ENCODE assay signal across 8 cellular contexts in genomic region chr1:3775498-3776230, GRCh38. TPM values are rescaled to one million over a fixed set of nuclear protein-coding genes. Genes with fewer than 3 reads are reported as not detected.
DNase-seq lines count a peak whose midpoint lies in the region; ATAC-seq and TF ChIP-seq lines count a peak whose summit lies in the region.

No MANE protein-coding gene starts in this region.

- H3K4me1 Mint-ChIP-seq in CD8-positive, alpha-beta T cell (ENCODE audit: low read depth): peaks cover 10% of the 10 kb centered on the region
- peaks cover 10% of the 10 kb centered on the region for H3K4me1 Mint-ChIP-seq in activated T-cell treated with anti-CD3 and anti-CD28 coated beads, Interleukin-2, amount 50 U/mL, for 72 hours (ENCODE audit: low read depth)

- H3K9ac ChIP-seq in NT2/D1 (ENCODE audit: insufficient read length, low read depth): peak overlapping the region; percentile 32

- no peaks in the 10 kb centered on the region for H3K9me3 Mint-ChIP-seq in CD8-positive, alpha-beta T cell
- H3K9me3 Mint-ChIP-seq in activated T-cell treated with anti-CD3 and anti-CD28 coated beads, Interleukin-2, amount 50 U/mL, for 72 hours: no peaks in the 10 kb centered on the region

- H3K36me3 ChIP-seq in CD8-positive, alpha-beta T cell (ENCODE audit: insufficient read depth, low read length): peaks cover 8% of the 10 kb centered on the region
- H3K36me3 ChIP-seq in HEK293 (ENCODE audit: control insufficient read depth in 2 of 2, insufficient read depth in 1 of 2, low read length in 2 of 2) (peaks cover 0 to 28% of the 10 kb centered on the region in 2 experiments; a peak in 2 of 3 replicates), NT2/D1 (ENCODE audit: insufficient read depth, insufficient read length, low read length) (peaks cover 33% of the 10 kb centered on the region)

- H3K36me3 Mint-ChIP-seq in CD8-positive, alpha-beta T cell: peaks cover 19% of the 10 kb centered on the region
- peaks cover 3 to 4% of the 10 kb centered on the region in 2 donors for H3K36me3 Mint-ChIP-seq in activated T-cell treated with anti-CD3 and anti-CD28 coated beads, Interleukin-2, amount 50 U/mL, for 72 hours (ENCODE audit: insufficient read depth in 2 of 2)

- ATAC-seq in CD8-positive, alpha-beta T cell: peak; percentile 26
- peak; percentile 33 to 45 for ATAC-seq in activated T-cell treated with anti-CD3 and anti-CD28 coated beads, Interleukin-2, amount 50 U/mL, for 72 hours (replicated peaks in 1 of 2)
- no peak for ATAC-seq in GM21786 (IDR thresholded peaks at IDR 0.05; ENCODE audit: unreplicated experiment)

- no peak overlapping the region for H3K4me3 Mint-ChIP-seq in CD8-positive, alpha-beta T cell
- no peak overlapping the region for H3K4me3 Mint-ChIP-seq in activated T-cell treated with anti-CD3 and anti-CD28 coated beads, Interleukin-2, amount 50 U/mL, for 72 hours

- CTCF ChIA-PET in CD8-positive, alpha-beta T cell (lab: Charles Lee): interaction anchor here (0.7 to 1.2 kb wide), 4 partner anchors 16 to 29 kb away, joined by 3 to 5 read pairs (median 3); no protein-coding TSS in a partner anchor
- CTCF ChIA-PET in HEK293 (lab: Yijun Ruan, JAX): interaction anchor here (0.6 to 2.0 kb wide), 7 partner anchors 9 to 354 kb away, joined by 3 to 10 read pairs (median 3); no protein-coding TSS in a partner anchor

- no peaks in the 10 kb centered on the region for H3K27me3 Mint-ChIP-seq in CD8-positive, alpha-beta T cell (ENCODE audit: low read depth)
- H3K27me3 Mint-ChIP-seq in activated T-cell treated with anti-CD3 and anti-CD28 coated beads, Interleukin-2, amount 50 U/mL, for 72 hours (ENCODE audit: low read depth): no peaks in the 10 kb centered on the region

- H3K9me3 ChIP-seq in CD8-positive, alpha-beta T cell (ENCODE audit: low read length): no peaks in the 10 kb centered on the region
- H3K9me3 ChIP-seq in HEK293 (ENCODE audit: control insufficient read depth, insufficient read depth, low read depth, low read length) (no peaks in the 10 kb centered on the region), NT2/D1 (ENCODE audit: insufficient read depth, low read length) (no peaks in the 10 kb centered on the region)

- peak in 6 of 7 experiments; percentile 29 to 65 (median 47) for DNase-seq in CD8-positive, alpha-beta T cell
- no peak for DNase-seq in NT2/D1 (ENCODE audit: low read depth, low spot score)
- DNase-seq in activated T-cell treated with anti-CD3 and anti-CD28 coated beads, Interleukin-2, amount 50 U/mL, for 72 hours: peak; percentile 58 to 67
- DNase-seq in glomerular visceral epithelial cell (ENCODE audit: extremely low spot score): peak; percentile 86
- no peak for DNase-seq in retinal pigment epithelial cell (ENCODE audit: low read depth)
- no peak for DNase-seq in GDM1 (lab: John Stamatoyannopoulos, UW)

- no peak overlapping the region for H3K27ac ChIP-seq in CD8-positive, alpha-beta T cell (ENCODE audit: low read depth, low read length)
- no peak overlapping the region for H3K27ac ChIP-seq in HEK293 (ENCODE audit: extremely low read depth, low read depth, low read length)

- no peak overlapping the region for H3K4me3 ChIP-seq in CD8-positive, alpha-beta T cell (ENCODE audit: low read depth, low read length)
- H3K4me3 ChIP-seq in HEK293 (ENCODE audit: low read depth, low read length) (no peak overlapping the region), NT2/D1 (ENCODE audit: insufficient read length, low read depth) (no peak overlapping the region), retinal pigment epithelial cell (ENCODE audit: low read length) (no peak overlapping the region)

- peaks cover 10% of the 10 kb centered on the region for H3K4me1 ChIP-seq in CD8-positive, alpha-beta T cell (ENCODE audit: insufficient read depth, low read length)
- no peaks in the 10 kb centered on the region for H3K4me1 ChIP-seq in HEK293 (ENCODE audit: control insufficient read depth, insufficient read depth, low read length)
- peaks cover 19% of the 10 kb centered on the region for H3K4me1 ChIP-seq in NT2/D1 (ENCODE audit: insufficient read depth, insufficient read length)

- peak overlapping the region; percentile 52 for H3K27ac Mint-ChIP-seq in CD8-positive, alpha-beta T cell
- H3K27ac Mint-ChIP-seq in activated T-cell treated with anti-CD3 and anti-CD28 coated beads, Interleukin-2, amount 50 U/mL, for 72 hours: no peak overlapping the region

- TF ChIP-seq CTCF in CD8-positive, alpha-beta T cell (IDR thresholded peaks at IDR 0.05): peak; percentile 50
- TF ChIP-seq CTCF in HEK293 (tag by site-specific recombination; IDR thresholded peaks at IDR 0.05) (peak; percentile 92), retinal pigment epithelial cell (conservative IDR thresholded peaks at IDR 0.05; ENCODE audit: low read depth, low read length) (peak; percentile 18)

- no peaks in the 10 kb centered on the region for H3K27me3 ChIP-seq in CD8-positive, alpha-beta T cell (ENCODE audit: insufficient read depth, low read length)
- peaks cover 12% of the 10 kb centered on the region for H3K27me3 ChIP-seq in NT2/D1 (ENCODE audit: insufficient read depth, insufficient read length)

- intact Hi-C loops in CD8-positive, alpha-beta T cell (cut with DNase I, micrococcal nuclease): loop anchor here (1.0 to 10.0 kb wide), 2 partner anchors 26 to 151 kb away; partner anchors contain the start of gene TPRG1L (in 1 of the 2)

- POLR2A ChIA-PET in CD8-positive, alpha-beta T cell (lab: Charles Lee): interaction anchor here (0.9 kb wide), 1 partner anchor 20 kb away, joined by 3 read pairs; the partner anchor contains the start of gene LRRC47
- POLR2A ChIA-PET in HEK293 (lab: Yijun Ruan, JAX): interaction anchor here (1.5 to 2.0 kb wide), 3 partner anchors 14 to 21 kb away, joined by 3 to 7 read pairs (median 5); partner anchors contain the start of gene LRRC47

TF ChIP-seq in HEK293, 187 proteins besides CTCF, POLR2A, EP300 and RAD21 (continues in another document):
- TF ChIP-seq KLF16 (tag by site-specific recombination; IDR thresholded peaks at IDR 0.05): peak; percentile 73; the same call in 1 of the 2 replicates
- TF ChIP-seq YY1 (tag by site-specific recombination; IDR thresholded peaks at IDR 0.05): no peak
- peak; percentile 34; the same call in 1 of the 2 replicates for TF ChIP-seq ZNF335 (tag by site-specific recombination; conservative IDR thresholded peaks at IDR 0.05)
- no peak for TF ChIP-seq HOXD13 (CRISPR knock-in tag; IDR thresholded peaks at IDR 0.05; ENCODE audit: borderline replicate concordance)
- no peak for TF ChIP-seq REPIN1 (tag by site-specific recombination; IDR thresholded peaks at IDR 0.05; ENCODE audit: low read depth)
- TF ChIP-seq ZNF621 (tag by site-specific recombination; IDR thresholded peaks at IDR 0.05): no peak
- TF ChIP-seq ZBTB17 (tag by site-specific recombination; IDR thresholded peaks at IDR 0.05): no peak
- peak; percentile 90 for TF ChIP-seq ZFP69B (tag by site-specific recombination; IDR thresholded peaks at IDR 0.05)
- no peak for TF ChIP-seq ZNF514 (tag by site-specific recombination; IDR thresholded peaks at IDR 0.05)
- TF ChIP-seq ZNF561 (tag by site-specific recombination; IDR thresholded peaks at IDR 0.05; ENCODE audit: borderline replicate concordance): peak; percentile 77; the same call in 1 of the 2 replicates
- TF ChIP-seq ZNF654 (tag by site-specific recombination; IDR thresholded peaks at IDR 0.05; ENCODE audit: low read depth): no peak
- peak; percentile 40; the same call in 1 of the 2 replicates for TF ChIP-seq HIC1 (tag by site-specific recombination; IDR thresholded peaks at IDR 0.05)
- TF ChIP-seq ZFHX2 (tag by site-specific recombination; conservative IDR thresholded peaks at IDR 0.05): 0 out of 2 replicates have a peak, but pooled peaks have one; percentile 5
- peak; percentile 73; the same call in 1 of the 2 replicates for TF ChIP-seq KLF17 (tag by site-specific recombination; IDR thresholded peaks at IDR 0.05)
- TF ChIP-seq KLF9 (tag by site-specific recombination; IDR thresholded peaks at IDR 0.05; ENCODE audit: low read depth): peak; percentile 77
- TF ChIP-seq KLF8 (tag by site-specific recombination; IDR thresholded peaks at IDR 0.05): peak; percentile 58

RNA-seq across cellular contexts. Expression of gene SMIM1, which starts 3.1 kb away (rescaled TPM):
- total RNA-seq in CD8-positive, alpha-beta T cell: 1 to 10 TPM; 1.5 to 1.6 TPM
- 1 to 10 TPM; 2.5 to 3.4 TPM for total RNA-seq in activated T-cell treated with anti-CD3 and anti-CD28 coated beads, Interleukin-2, amount 50 U/mL, for 72 hours

RNA-seq across cellular contexts. Expression of gene LRRC47, which starts 20.6 kb away (rescaled TPM):
- total RNA-seq in CD8-positive, alpha-beta T cell: 10 to 100 TPM; 31.8 to 36.3 TPM
- 10 to 100 TPM; 37.7 to 48.7 TPM for total RNA-seq in activated T-cell treated with anti-CD3 and anti-CD28 coated beads, Interleukin-2, amount 50 U/mL, for 72 hours

RNA-seq across cellular contexts. Expression of gene CCDC27, which starts 23.4 kb away (rescaled TPM):
- total RNA-seq in CD8-positive, alpha-beta T cell: not detected
- not detected for total RNA-seq in activated T-cell treated with anti-CD3 and anti-CD28 coated beads, Interleukin-2, amount 50 U/mL, for 72 hours

Comparison
In these comparisons a context has a peak if more than half of its experiments do, and no peak if none do; other contexts are left out.
1. DNase-seq: peak in CD8-positive, alpha-beta T cell (6 of 7), activated T-cell treated with anti-CD3 and anti-CD28 coated beads, Interleukin-2, amount 50 U/mL, for 72 hours (2 of 2) and glomerular visceral epithelial cell (single experiment); none in NT2/D1 (single experiment), retinal pigment epithelial cell (single experiment) and GDM1 (single experiment).
2. CTCF ChIP-seq: peak in every context shown above with its lines; median percentile 92 in HEK293; 50 in CD8-positive, alpha-beta T cell; 18 in retinal pigment epithelial cell.